16 cellular contexts compared by ENCODE assay signal in genomic region chr16:57054338-57054737, GRCh38. TPM values are rescaled to one million over a fixed set of nuclear protein-coding genes. Genes with fewer than 3 reads are reported as not detected.
DNase-seq lines count a peak whose midpoint lies in the region; ATAC-seq and TF ChIP-seq lines count a peak whose summit lies in the region.
"Had no signal": no experiment of that assay in that cellular context is flagged by ENCODE, and none has a peak within 500 bp of the region (broad histone marks: within the 10 kb centered on the region; RNA-seq: fewer than 3 reads in every experiment).

No MANE protein-coding gene starts in this region.

- H2BK12ac ChIP-seq in mesenchymal stem cell (ENCODE audit: low read length in 2 of 2) = no peak overlapping the region

- H3K4me2 ChIP-seq in mesenchymal stem cell (ENCODE audit: low read length, poor library complexity, severe bottlenecking) = no peak overlapping the region

- H3K14ac ChIP-seq in mesenchymal stem cell (ENCODE audit: low read length in 2 of 2) = no peak overlapping the region

- DNase-seq in activated CD4-positive, alpha-beta T cell treated with anti-CD3 and anti-CD28 coated beads, Interleukin-2, amount 10 ng/mL, durations not matched to agents 7 days and 5 days = no peak
- DNase-seq in activated CD4-positive, alpha-beta T cell treated with anti-CD3 and anti-CD28 coated beads, Interleukin-2, amount 50 U/mL, for 1 hour = no peak
- DNase-seq in CD8-positive, alpha-beta T cell = no peak
- DNase-seq in activated CD8-positive, alpha-beta T cell treated with anti-CD3 and anti-CD28 coated beads for 36 hours = no peak
- DNase-seq in NOMO-1 treated with DMSO at 0.1 percent for 48 hours (lab: John Stamatoyannopoulos, UW; ENCODE audit: unreplicated experiment) = no peak
- no peak for DNase-seq in GOT3 (lab: John Stamatoyannopoulos, UW)
- DNase-seq in mesenchymal stem cell = no peak
- DNase-seq: DND-41, GDM1, HCEC 1CT, NCI-H1694, NCI-H2107, NCI-H446 had no signal

- CTCF ChIA-PET in activated CD4-positive, alpha-beta T cell treated with anti-CD3 and anti-CD28 coated beads, Interleukin-2, amount 10 ng/mL, durations not matched to agents 7 days and 5 days (lab: Charles Lee) = interaction anchor here (0.5 to 0.9 kb wide), 2 partner anchors 9 to 13 kb away, joined by 3 read pairs; no protein-coding TSS in a partner anchor
- CTCF ChIA-PET in CD8-positive, alpha-beta T cell (lab: Charles Lee) = interaction anchor here (0.7 to 1.9 kb wide), 4 partner anchors 10 to 91 kb away, joined by 3 to 8 read pairs (median 3); no protein-coding TSS in a partner anchor
- CTCF ChIA-PET in activated CD8-positive, alpha-beta T cell treated with anti-CD3 and anti-CD28 coated beads for 36 hours (lab: Charles Lee) = interaction anchor here (1.1 to 1.2 kb wide), 2 partner anchors 9 to 90 kb away, joined by 3 to 4 read pairs; no protein-coding TSS in a partner anchor

- H2BK5ac ChIP-seq in mesenchymal stem cell (ENCODE audit: low read depth, low read length, poor library complexity, severe bottlenecking) = no peak overlapping the region

- H3K27ac Mint-ChIP-seq in activated CD4-positive, alpha-beta T cell treated with anti-CD3 and anti-CD28 coated beads, Interleukin-2, amount 10 ng/mL, durations not matched to agents 7 days and 5 days = peak overlapping the region; percentile 50
- peak overlapping the region; percentile 85 for H3K27ac Mint-ChIP-seq in CD8-positive, alpha-beta T cell
- peak overlapping the region; percentile 55 for H3K27ac Mint-ChIP-seq in activated CD8-positive, alpha-beta T cell treated with anti-CD3 and anti-CD28 coated beads for 36 hours

- peaks cover 76% of the 10 kb centered on the region for H3K36me3 ChIP-seq in CD8-positive, alpha-beta T cell (ENCODE audit: insufficient read depth, low read length)
- peaks cover 100% of the 10 kb centered on the region for H3K36me3 ChIP-seq in neutrophil
- H3K36me3 ChIP-seq in mesenchymal stem cell (ENCODE audit: control insufficient read depth in 1 of 2, insufficient read depth in 2 of 2, low read depth in 1 of 2, low read length in 2 of 2) = peaks cover 15 to 88% of the 10 kb centered on the region in 2 experiments

- no peak overlapping the region for H2BK15ac ChIP-seq in mesenchymal stem cell (ENCODE audit: low read depth, poor library complexity, severe bottlenecking)

- H3K4me3 ChIP-seq in CD8-positive, alpha-beta T cell (ENCODE audit: low read depth, low read length) = no peak overlapping the region
- no peak overlapping the region for H3K4me3 ChIP-seq in neutrophil (ENCODE audit: low read depth in 1 of 2, low read length in 1 of 2)
- no peak overlapping the region for H3K4me3 ChIP-seq in mesenchymal stem cell (ENCODE audit: insufficient read depth in 1 of 2, low read depth in 1 of 2, low read length in 2 of 2)

- no peak overlapping the region for H3K18ac ChIP-seq in mesenchymal stem cell (ENCODE audit: low read depth in 1 of 2, low read length in 2 of 2)

- TF ChIP-seq CTCF in CD8-positive, alpha-beta T cell (IDR thresholded peaks at IDR 0.05) = no peak
- no peak for TF ChIP-seq CTCF in activated CD8-positive, alpha-beta T cell treated with anti-CD3 and anti-CD28 coated beads for 36 hours (IDR thresholded peaks at IDR 0.05)
- no peak for TF ChIP-seq CTCF in neutrophil (IDR thresholded peaks at IDR 0.05)

- H3K4me1 ChIP-seq in CD8-positive, alpha-beta T cell (ENCODE audit: insufficient read depth, low read length) = no peaks in the 10 kb centered on the region
- no peaks in the 10 kb centered on the region for H3K4me1 ChIP-seq in neutrophil (ENCODE audit: control insufficient read depth in 1 of 2, insufficient read depth in 1 of 2, low read depth in 1 of 2, low read length in 1 of 2)
- peaks cover 2% of the 10 kb centered on the region for H3K4me1 ChIP-seq in mesenchymal stem cell (ENCODE audit: control insufficient read depth, insufficient read depth, low read depth, low read length)

- no peak overlapping the region for H4K8ac ChIP-seq in mesenchymal stem cell (ENCODE audit: low read length)

- H3K4me1 Mint-ChIP-seq in activated CD4-positive, alpha-beta T cell treated with anti-CD3 and anti-CD28 coated beads, Interleukin-2, amount 10 ng/mL, durations not matched to agents 7 days and 5 days = peaks cover 2% of the 10 kb centered on the region
- peaks cover 21% of the 10 kb centered on the region for H3K4me1 Mint-ChIP-seq in CD8-positive, alpha-beta T cell (ENCODE audit: low read depth)
- H3K4me1 Mint-ChIP-seq in activated CD8-positive, alpha-beta T cell treated with anti-CD3 and anti-CD28 coated beads for 36 hours (ENCODE audit: low read depth) = peaks cover 50% of the 10 kb centered on the region
- H3K4me1 Mint-ChIP-seq: CD14-positive monocyte had no signal

- no peak overlapping the region for H3K27ac ChIP-seq in CD8-positive, alpha-beta T cell (ENCODE audit: low read depth, low read length)
- H3K27ac ChIP-seq in neutrophil (peak overlapping the region; percentile 16), mesenchymal stem cell (ENCODE audit: low read length, poor library complexity, severe bottlenecking) (no peak overlapping the region)

- no peak for ATAC-seq in CD8-positive, alpha-beta T cell
- ATAC-seq in activated CD8-positive, alpha-beta T cell treated with anti-CD3 and anti-CD28 coated beads for 36 hours = no peak
- ATAC-seq: Right ventricle myocardium inferior had no signal

- H3K23ac ChIP-seq in mesenchymal stem cell (ENCODE audit: low read length in 2 of 2) = no peak overlapping the region

- no peaks in the 10 kb centered on the region for H3K79me1 ChIP-seq in mesenchymal stem cell (replicated peaks; ENCODE audit: low read length, poor library complexity, severe bottlenecking)

- no peaks in the 10 kb centered on the region for H3K9me3 Mint-ChIP-seq in activated CD4-positive, alpha-beta T cell treated with anti-CD3 and anti-CD28 coated beads, Interleukin-2, amount 10 ng/mL, durations not matched to agents 7 days and 5 days
- no peaks in the 10 kb centered on the region for H3K9me3 Mint-ChIP-seq in CD8-positive, alpha-beta T cell
- no peaks in the 10 kb centered on the region for H3K9me3 Mint-ChIP-seq in activated CD8-positive, alpha-beta T cell treated with anti-CD3 and anti-CD28 coated beads for 36 hours

- H2AK5ac ChIP-seq in mesenchymal stem cell (ENCODE audit: low read length, severe bottlenecking) = no peak overlapping the region

- no peak overlapping the region for H2AFZ ChIP-seq in mesenchymal stem cell (ENCODE audit: low read depth, low read length)

- H3K4ac ChIP-seq in mesenchymal stem cell (ENCODE audit: low read depth in 1 of 2, low read length in 2 of 2) = no peak overlapping the region

- H3K36me3 Mint-ChIP-seq in activated CD4-positive, alpha-beta T cell treated with anti-CD3 and anti-CD28 coated beads, Interleukin-2, amount 10 ng/mL, durations not matched to agents 7 days and 5 days (ENCODE audit: low read depth) = peaks cover 60% of the 10 kb centered on the region
- peaks cover 89% of the 10 kb centered on the region for H3K36me3 Mint-ChIP-seq in CD8-positive, alpha-beta T cell
- peaks cover 54% of the 10 kb centered on the region for H3K36me3 Mint-ChIP-seq in activated CD8-positive, alpha-beta T cell treated with anti-CD3 and anti-CD28 coated beads for 36 hours (ENCODE audit: low read depth)

- POLR2A ChIA-PET in activated CD4-positive, alpha-beta T cell treated with anti-CD3 and anti-CD28 coated beads, Interleukin-2, amount 10 ng/mL, durations not matched to agents 7 days and 5 days (lab: Charles Lee) = no interaction called here
- POLR2A ChIA-PET in CD8-positive, alpha-beta T cell (lab: Charles Lee) = interaction anchor here (1.1 kb wide), 1 partner anchor 65 kb away, joined by 4 read pairs; the partner anchor contains the start of gene NLRC5
- POLR2A ChIA-PET in activated CD8-positive, alpha-beta T cell treated with anti-CD3 and anti-CD28 coated beads for 36 hours (lab: Charles Lee) = interaction anchor here (0.6 to 3.4 kb wide), 4 partner anchors 12 to 107 kb away, joined by 3 to 13 read pairs (median 4); no protein-coding TSS in a partner anchor

- no peaks in the 10 kb centered on the region for H3K27me3 ChIP-seq in CD8-positive, alpha-beta T cell (ENCODE audit: insufficient read depth, low read length)
- H3K27me3 ChIP-seq in neutrophil (no peaks in the 10 kb centered on the region), mesenchymal stem cell (ENCODE audit: control insufficient read depth in 1 of 2, insufficient read depth in 1 of 2, low read length in 2 of 2) (no peaks in the 10 kb centered on the region)

- intact Hi-C loops in CD8-positive, alpha-beta T cell (cut with DNase I, micrococcal nuclease) = no loop called here
- intact Hi-C loops in activated CD8-positive, alpha-beta T cell treated with anti-CD3 and anti-CD28 coated beads for 36 hours (cut with micrococcal nuclease) = no loop called here

- H2BK120ac ChIP-seq in mesenchymal stem cell (ENCODE audit: low read depth, low read length) = no peak overlapping the region

- no peaks in the 10 kb centered on the region for H3K9me3 ChIP-seq in CD8-positive, alpha-beta T cell (ENCODE audit: low read length)
- H3K9me3 ChIP-seq in neutrophil = no peaks in the 10 kb centered on the region
- H3K9me3 ChIP-seq in mesenchymal stem cell (ENCODE audit: control insufficient read depth, low read length) = no peaks in the 10 kb centered on the region

- 82% methylated on average over 5 of the region's 5 CpGs for WGBS in mesenchymal stem cell

- H3K27me3 Mint-ChIP-seq in activated CD4-positive, alpha-beta T cell treated with anti-CD3 and anti-CD28 coated beads, Interleukin-2, amount 10 ng/mL, durations not matched to agents 7 days and 5 days = no peaks in the 10 kb centered on the region
- no peaks in the 10 kb centered on the region for H3K27me3 Mint-ChIP-seq in CD8-positive, alpha-beta T cell (ENCODE audit: low read depth)
- H3K27me3 Mint-ChIP-seq in activated CD8-positive, alpha-beta T cell treated with anti-CD3 and anti-CD28 coated beads for 36 hours = no peaks in the 10 kb centered on the region

- H3K4me3 Mint-ChIP-seq in activated CD4-positive, alpha-beta T cell treated with anti-CD3 and anti-CD28 coated beads, Interleukin-2, amount 10 ng/mL, durations not matched to agents 7 days and 5 days = no peak overlapping the region
- no peak overlapping the region for H3K4me3 Mint-ChIP-seq in CD8-positive, alpha-beta T cell
- no peak overlapping the region for H3K4me3 Mint-ChIP-seq in activated CD8-positive, alpha-beta T cell treated with anti-CD3 and anti-CD28 coated beads for 36 hours
- H3K4me3 Mint-ChIP-seq: CD14-positive monocyte had no signal

- H4K91ac ChIP-seq in mesenchymal stem cell (ENCODE audit: low read length) = no peak overlapping the region

- H3K9ac ChIP-seq in mesenchymal stem cell (ENCODE audit: low read length) = no peak overlapping the region

RNA-seq across cellular contexts. Expression of gene CPNE2, which starts 38.0 kb away (rescaled TPM):
- total RNA-seq in activated CD4-positive, alpha-beta T cell treated with anti-CD3 and anti-CD28 coated beads, Interleukin-2, amount 10 ng/mL, durations not matched to agents 7 days and 5 days = 1 to 10 TPM; 3.1 to 3.6 TPM
- 1 to 10 TPM; 5.7 to 6.8 TPM for total RNA-seq in CD8-positive, alpha-beta T cell
- 10 to 100 TPM; 18.6 to 20.6 TPM for total RNA-seq in activated CD8-positive, alpha-beta T cell treated with anti-CD3 and anti-CD28 coated beads for 36 hours
- 37.6 TPM for polyA plus RNA-seq in mesenchymal stem cell (2013, experiment 1 of 2)
- 39.4 TPM for polyA plus RNA-seq in mesenchymal stem cell (2013, experiment 2 of 2)
